ENCODE assay signal across 8 cellular contexts in the genomic region with DNA sequence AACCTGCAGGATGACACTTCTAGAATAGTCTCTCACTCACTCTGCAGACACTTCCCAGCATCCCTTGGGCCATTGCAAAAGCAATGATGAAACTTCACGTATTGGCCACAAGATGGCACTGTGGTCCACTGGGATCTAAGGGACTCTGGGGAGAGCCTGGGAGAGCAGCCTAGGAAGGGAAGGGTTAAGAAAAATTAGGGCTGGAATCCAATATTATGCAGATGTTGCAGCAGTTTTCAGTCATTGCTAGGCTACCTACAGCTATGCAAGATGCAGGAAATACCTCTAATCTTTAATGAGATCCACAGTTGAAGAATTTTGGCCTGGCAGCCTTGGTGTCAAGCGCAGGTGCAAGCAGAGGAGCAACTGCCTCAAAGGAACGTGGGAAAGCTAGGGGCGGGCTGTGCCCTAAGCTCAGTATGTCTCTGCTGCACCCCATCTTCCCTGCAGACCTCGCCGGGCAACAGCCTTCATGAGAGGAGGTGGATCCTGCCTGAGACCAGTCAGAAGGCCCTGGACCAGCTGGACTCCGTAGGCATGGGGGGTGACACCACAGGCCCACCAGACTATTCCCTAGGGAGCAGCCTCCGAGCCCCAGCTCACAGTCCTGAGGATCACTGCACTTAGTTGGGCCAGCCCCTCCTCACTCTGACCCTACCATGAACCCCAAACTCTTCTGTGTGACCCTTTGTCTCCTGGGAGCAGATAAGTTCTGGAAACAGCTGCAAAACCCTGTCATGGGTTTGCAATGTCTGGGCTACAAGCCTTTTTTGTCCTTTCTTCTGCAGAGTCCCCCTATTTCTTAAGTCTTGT.
DNase-seq lines count a peak whose midpoint lies in the region; ATAC-seq and TF ChIP-seq lines count a peak whose summit lies in the region.

No MANE protein-coding gene starts in this region.

- H3K9me3 Mint-ChIP-seq in natural killer cell treated with Interleukin-12 subunit alpha and Interleukin-12 subunit beta and Interleukin-15 and Interleukin-18, amount 100 ng/mL, for 72 hours = no peaks in the 10 kb centered on the region

- no peak for TF ChIP-seq POLR2A in NB4 (IDR thresholded peaks at IDR 0.05; ENCODE audit: extremely low read depth, insufficient read length)

- H3K36me3 ChIP-seq in A673 (ENCODE audit: insufficient read depth, low read length, poor library complexity, severe bottlenecking) = no peaks in the 10 kb centered on the region

- BruUV-seq in A673 (replicated peaks; lab: Mats Ljungman, UMichigan) = no TSS peak

- H3K4me3 Mint-ChIP-seq in natural killer cell treated with Interleukin-12 subunit alpha and Interleukin-12 subunit beta and Interleukin-15 and Interleukin-18, amount 100 ng/mL, for 72 hours = peak overlapping the region; percentile 1

- H3K27me3 Mint-ChIP-seq in natural killer cell treated with Interleukin-12 subunit alpha and Interleukin-12 subunit beta and Interleukin-15 and Interleukin-18, amount 100 ng/mL, for 72 hours = peaks cover 7 to 8% of the 10 kb centered on the region in 2 donors

- ATAC-seq in HG02610 (IDR thresholded peaks at IDR 0.05; ENCODE audit: unreplicated experiment) = peak; percentile 69
- peak; percentile 56 to 59 for ATAC-seq in natural killer cell treated with Interleukin-12 subunit alpha and Interleukin-12 subunit beta and Interleukin-15 and Interleukin-18, amount 100 ng/mL, for 72 hours

- no peaks in the 10 kb centered on the region for H3K36me3 Mint-ChIP-seq in natural killer cell treated with Interleukin-12 subunit alpha and Interleukin-12 subunit beta and Interleukin-15 and Interleukin-18, amount 100 ng/mL, for 72 hours

- H3K27ac ChIP-seq in A673 (ENCODE audit: low read depth, low read length, poor library complexity, severe bottlenecking) = no peak overlapping the region
- H3K27ac ChIP-seq in VCaP = no peak overlapping the region

- H3K27me3 ChIP-seq in A673 (replicated peaks; ENCODE audit: insufficient read depth, low read depth, low read length, poor library complexity) = no peaks in the 10 kb centered on the region

- no peaks in the 10 kb centered on the region for H3K4me1 ChIP-seq in A673 (ENCODE audit: insufficient read depth, low read length, poor library complexity, severe bottlenecking)

- intact Hi-C loops in A673 (cut with micrococcal nuclease; ENCODE audit: unreplicated experiment) = no loop called here

- DNase-seq in A673 (ENCODE audit: low spot score) = peak; percentile 78
- peak; percentile 95 for DNase-seq in NB4 (ENCODE audit: low read depth)
- peak; percentile 83 for DNase-seq in epithelial cell of esophagus (ENCODE audit: low read depth)
- no peak for DNase-seq in natural killer cell treated with Interleukin-12 subunit alpha and Interleukin-12 subunit beta and Interleukin-15 and Interleukin-18, amount 100 ng/mL, for 72 hours (ENCODE audit: low spot score)
- DNase-seq in DMS79 (lab: John Stamatoyannopoulos, UW) = no peak

- H3K4me3 ChIP-seq in A673 (ENCODE audit: low read depth, low read length, poor library complexity, severe bottlenecking) = no peak overlapping the region
- H3K4me3 ChIP-seq in NB4 (ENCODE audit: low read depth, low read length) = peak overlapping the region; percentile 53
- no peak overlapping the region for H3K4me3 ChIP-seq in epithelial cell of esophagus (ENCODE audit: low read length)

- TF ChIP-seq CTCF in A673 (conservative IDR thresholded peaks at IDR 0.05; ENCODE audit: low read depth, low read length) = peak; percentile 85
- peak; percentile 78 for TF ChIP-seq CTCF in GM12872 (IDR thresholded peaks at IDR 0.05; ENCODE audit: insufficient read depth, low read depth, low read length)
- TF ChIP-seq CTCF in NB4 (IDR thresholded peaks at IDR 0.05; ENCODE audit: low read depth, low read length) = peak; percentile 90
- TF ChIP-seq CTCF in VCaP (conservative IDR thresholded peaks at IDR 0.05) = peak; percentile 88
- peak; percentile 88 for TF ChIP-seq CTCF in epithelial cell of esophagus (IDR thresholded peaks at IDR 0.05; ENCODE audit: insufficient read depth, low read depth, low read length, missing control alignments)

- CTCF ChIA-PET in A673 (lab: Charles Lee) = interaction anchor here (0.6 to 1.6 kb wide), 3 partner anchors 74 to 93 kb away, joined by 3 to 5 read pairs (median 3); no protein-coding TSS in a partner anchor

- peak overlapping the region in 1 of 2 donors; percentile 62 for H3K27ac Mint-ChIP-seq in natural killer cell treated with Interleukin-12 subunit alpha and Interleukin-12 subunit beta and Interleukin-15 and Interleukin-18, amount 100 ng/mL, for 72 hours

- H3K4me1 Mint-ChIP-seq in natural killer cell treated with Interleukin-12 subunit alpha and Interleukin-12 subunit beta and Interleukin-15 and Interleukin-18, amount 100 ng/mL, for 72 hours (ENCODE audit: low read depth in 2 of 2) = peaks cover 17 to 19% of the 10 kb centered on the region in 2 donors

- POLR2A ChIA-PET in A673 (lab: Charles Lee; ENCODE audit: low non-redundant PET) = no interaction called here

- no peaks in the 10 kb centered on the region for H3K9me3 ChIP-seq in A673 (ENCODE audit: low read depth, low read length, poor library complexity, severe bottlenecking)

Comparison
In these comparisons a context has a peak if more than half of its experiments do, and no peak if none do; other contexts are left out.
1. DNase-seq: peak in A673 (single experiment), NB4 (single experiment) and epithelial cell of esophagus (single experiment); none in natural killer cell treated with Interleukin-12 subunit alpha and Interleukin-12 subunit beta and Interleukin-15 and Interleukin-18, amount 100 ng/mL, for 72 hours (single experiment) and DMS79 (single experiment).
2. Peak in every context shown above with its lines, with median percentiles within 50 percentile points of each other: CTCF ChIP-seq.